ENCODE assay signal across 8 cellular contexts in the genomic region with DNA sequence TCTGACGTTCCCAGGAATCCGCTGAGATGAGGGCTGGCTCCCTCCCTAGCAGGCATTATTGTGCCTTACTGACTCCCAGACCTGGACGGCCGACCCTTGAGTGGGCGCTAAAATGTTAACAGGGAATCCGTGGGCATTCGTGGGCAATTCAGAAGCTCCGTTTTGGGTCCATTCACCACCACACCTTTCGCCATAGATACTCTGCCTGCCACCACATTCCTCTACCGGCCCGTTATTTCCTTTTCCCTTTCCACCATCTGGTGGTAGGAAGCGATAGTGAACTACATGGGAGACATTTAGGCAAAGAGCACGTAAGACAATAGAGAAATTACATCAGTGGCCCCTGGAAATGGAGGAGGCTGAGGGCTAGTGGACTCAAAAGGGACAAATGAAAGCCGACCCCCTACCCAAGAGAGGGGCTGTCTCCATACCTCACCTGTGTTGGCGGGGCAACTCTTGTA. TPM values are rescaled to one million over a fixed set of nuclear protein-coding genes. Genes with fewer than 3 reads are reported as not detected.
DNase-seq lines count a peak whose midpoint lies in the region; ATAC-seq and TF ChIP-seq lines count a peak whose summit lies in the region.

No MANE protein-coding gene starts in this region.

- WGBS in SK-N-SH (ENCODE audit: low lambda C conversion rate), result 33% methylated on average over 11 of the region's 15 CpGs

- H3K9me2 ChIP-seq in Karpas-422 (replicated peaks; ENCODE audit: insufficient read depth, low read length) (no peaks in the 10 kb centered on the region), SK-N-SH (no peaks in the 10 kb centered on the region)

- H3K27me3 ChIP-seq in Karpas-422 (ENCODE audit: low read length), result no peaks in the 10 kb centered on the region
- no peaks in the 10 kb centered on the region for H3K27me3 ChIP-seq in SK-N-SH (ENCODE audit: insufficient read depth)
- H3K27me3 ChIP-seq in skeletal muscle tissue (ENCODE audit: control insufficient read depth in 3 of 3, insufficient read depth in 3 of 3, low read length in 3 of 3), result no peaks in the 10 kb centered on the region

- peaks cover 19% of the 10 kb centered on the region for H3F3A ChIP-seq in SK-N-SH (replicated peaks; ENCODE audit: insufficient read depth)

- ATAC-seq in HG03280 (IDR thresholded peaks at IDR 0.05; ENCODE audit: unreplicated experiment), result no peak

- H3K79me2 ChIP-seq in Karpas-422 (ENCODE audit: low read length) (peaks cover 37% of the 10 kb centered on the region), SK-N-SH (ENCODE audit: insufficient read depth) (peaks cover 24% of the 10 kb centered on the region)

- TF ChIP-seq EP300 in SK-N-SH (IDR thresholded peaks at IDR 0.05; ENCODE audit: borderline replicate concordance in 1 of 2, low read depth in 1 of 2, low read length in 1 of 2), result no peak

- H3K36me3 ChIP-seq in Karpas-422 (ENCODE audit: insufficient read depth, low read length) (no peaks in the 10 kb centered on the region), SK-N-SH (replicated peaks in 1 of 2; ENCODE audit: control insufficient read depth in 1 of 2, insufficient read depth in 2 of 2, low read length in 1 of 2) (no peaks in the 10 kb centered on the region), skeletal muscle tissue (ENCODE audit: control insufficient read depth in 3 of 3, insufficient read depth in 3 of 3, low read length in 3 of 3) (no peaks in the 10 kb centered on the region)

- H3K4me2 ChIP-seq in Karpas-422 (ENCODE audit: low read depth, low read length, poor library complexity, severe bottlenecking) (peak overlapping the region; percentile 77), SK-N-SH (peak overlapping the region; percentile 74)

- peak; percentile 66 for TF ChIP-seq CTCF in SK-N-SH (IDR thresholded peaks at IDR 0.05)

- H3K9ac ChIP-seq in Karpas-422 (ENCODE audit: low read length) (peak overlapping the region; percentile 80), SK-N-SH (0 out of 2 replicates have a peak overlapping the region, but pooled peaks have one; percentile 54), skeletal muscle tissue (ENCODE audit: low read depth in 1 of 3, low read length in 3 of 3) (peak overlapping the region in 2 of 3 donors; percentile 33 to 60)

- DNase-seq in NCI-H2081 (lab: John Stamatoyannopoulos, UW) (peak; percentile 39 to 47), NCI-H2081 treated with DMSO at 0.1 percent for 48 hours (lab: John Stamatoyannopoulos, UW) (no peak), Karpas-422 (peak; percentile 79), SK-N-SH (peak; percentile 70), caudate nucleus (lab: John Stamatoyannopoulos, UW) (peak in 43 of 61 donors; percentile 1 to 78 (median 31)), iPS-NIHi7 (ENCODE audit: extremely low spot score) (peak; percentile 78)

- H3K4me1 ChIP-seq in Karpas-422 (ENCODE audit: low read length) (peaks cover 42% of the 10 kb centered on the region), SK-N-SH (ENCODE audit: control insufficient read depth in 1 of 2, insufficient read depth in 2 of 2, low read depth in 1 of 2, low read length in 1 of 2) (peaks cover 0 to 5% of the 10 kb centered on the region in 2 experiments; a peak in 1 of 4 replicates), skeletal muscle tissue (ENCODE audit: control insufficient read depth in 3 of 3, insufficient read depth in 3 of 3, low read length in 3 of 3) (peaks cover 5 to 8% (median 6%) of the 10 kb centered on the region in 3 donors)

- no peak overlapping the region for H2AFZ ChIP-seq in Karpas-422 (ENCODE audit: low read length)
- peak overlapping the region; percentile 65; the same call in 1 of the 2 replicates for H2AFZ ChIP-seq in SK-N-SH (ENCODE audit: low read depth)

- H4K20me1 ChIP-seq in Karpas-422 (ENCODE audit: insufficient read depth, low read depth, low read length) (no peaks in the 10 kb centered on the region; the same call in 1 of the 2 replicates), SK-N-SH (ENCODE audit: insufficient read depth) (peaks cover 10% of the 10 kb centered on the region; the same call in 1 of the 2 replicates)

- H3K9me3 ChIP-seq in Karpas-422 (ENCODE audit: low read length) (no peaks in the 10 kb centered on the region), SK-N-SH (no peaks in the 10 kb centered on the region), skeletal muscle tissue (ENCODE audit: control insufficient read depth in 3 of 3, low read length in 3 of 3) (no peaks in the 10 kb centered on the region)

- POLR2A ChIA-PET in SK-N-SH (lab: Yijun Ruan, JAX), result no interaction called here

- TF ChIP-seq RAD21 in SK-N-SH (IDR thresholded peaks at IDR 0.05; ENCODE audit: low read length), result peak; percentile 87

- H3K4me3 ChIP-seq in Karpas-422 (ENCODE audit: low read length) (peak overlapping the region; percentile 70), SK-N-SH (ENCODE audit: low read depth in 2 of 2, low read length in 1 of 2) (peak overlapping the region; percentile 50 to 52), skeletal muscle tissue (ENCODE audit: low read length in 3 of 3) (peak overlapping the region; percentile 62 to 74 (median 64))

- CTCF ChIA-PET in SK-N-SH (lab: Yijun Ruan, JAX), result interaction anchor here (0.5 to 1.6 kb wide), 20 partner anchors 9 to 1326 kb away, joined by 3 to 26 read pairs (median 3); no protein-coding TSS in a partner anchor

- H3K27ac ChIP-seq in Karpas-422 (ENCODE audit: low read length) (peak overlapping the region; percentile 89), SK-N-SH (ENCODE audit: low read depth in 2 of 2, low read length in 1 of 2) (peak overlapping the region in 1 of 2 experiments; percentile 61; a peak in 3 of 4 replicates), caudate nucleus (ENCODE audit: low read depth, low read length) (peak overlapping the region; percentile 71), skeletal muscle tissue (ENCODE audit: low read depth, low read length) (no peak overlapping the region)

TF ChIP-seq in SK-N-SH, 30 proteins besides CTCF, POLR2A, EP300 and RAD21:
- TF ChIP-seq, protein P1, sequence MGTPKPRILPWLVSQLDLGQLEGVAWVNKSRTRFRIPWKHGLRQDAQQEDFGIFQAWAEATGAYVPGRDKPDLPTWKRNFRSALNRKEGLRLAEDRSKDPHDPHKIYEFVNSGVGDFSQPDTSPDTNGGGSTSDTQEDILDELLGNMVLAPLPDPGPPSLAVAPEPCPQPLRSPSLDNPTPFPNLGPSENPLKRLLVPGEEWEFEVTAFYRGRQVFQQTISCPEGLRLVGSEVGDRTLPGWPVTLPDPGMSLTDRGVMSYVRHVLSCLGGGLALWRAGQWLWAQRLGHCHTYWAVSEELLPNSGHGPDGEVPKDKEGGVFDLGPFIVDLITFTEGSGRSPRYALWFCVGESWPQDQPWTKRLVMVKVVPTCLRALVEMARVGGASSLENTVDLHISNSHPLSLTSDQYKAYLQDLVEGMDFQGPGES (IDR thresholded peaks at IDR 0.05; ENCODE audit: low read depth, low read length), result no peak
- no peak for TF ChIP-seq CHD2 (IDR thresholded peaks at IDR 0.05; ENCODE audit: low read length, partially characterized antibody)
- TF ChIP-seq, protein P2, sequence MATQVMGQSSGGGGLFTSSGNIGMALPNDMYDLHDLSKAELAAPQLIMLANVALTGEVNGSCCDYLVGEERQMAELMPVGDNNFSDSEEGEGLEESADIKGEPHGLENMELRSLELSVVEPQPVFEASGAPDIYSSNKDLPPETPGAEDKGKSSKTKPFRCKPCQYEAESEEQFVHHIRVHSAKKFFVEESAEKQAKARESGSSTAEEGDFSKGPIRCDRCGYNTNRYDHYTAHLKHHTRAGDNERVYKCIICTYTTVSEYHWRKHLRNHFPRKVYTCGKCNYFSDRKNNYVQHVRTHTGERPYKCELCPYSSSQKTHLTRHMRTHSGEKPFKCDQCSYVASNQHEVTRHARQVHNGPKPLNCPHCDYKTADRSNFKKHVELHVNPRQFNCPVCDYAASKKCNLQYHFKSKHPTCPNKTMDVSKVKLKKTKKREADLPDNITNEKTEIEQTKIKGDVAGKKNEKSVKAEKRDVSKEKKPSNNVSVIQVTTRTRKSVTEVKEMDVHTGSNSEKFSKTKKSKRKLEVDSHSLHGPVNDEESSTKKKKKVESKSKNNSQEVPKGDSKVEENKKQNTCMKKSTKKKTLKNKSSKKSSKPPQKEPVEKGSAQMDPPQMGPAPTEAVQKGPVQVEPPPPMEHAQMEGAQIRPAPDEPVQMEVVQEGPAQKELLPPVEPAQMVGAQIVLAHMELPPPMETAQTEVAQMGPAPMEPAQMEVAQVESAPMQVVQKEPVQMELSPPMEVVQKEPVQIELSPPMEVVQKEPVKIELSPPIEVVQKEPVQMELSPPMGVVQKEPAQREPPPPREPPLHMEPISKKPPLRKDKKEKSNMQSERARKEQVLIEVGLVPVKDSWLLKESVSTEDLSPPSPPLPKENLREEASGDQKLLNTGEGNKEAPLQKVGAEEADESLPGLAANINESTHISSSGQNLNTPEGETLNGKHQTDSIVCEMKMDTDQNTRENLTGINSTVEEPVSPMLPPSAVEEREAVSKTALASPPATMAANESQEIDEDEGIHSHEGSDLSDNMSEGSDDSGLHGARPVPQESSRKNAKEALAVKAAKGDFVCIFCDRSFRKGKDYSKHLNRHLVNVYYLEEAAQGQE (IDR thresholded peaks at IDR 0.05; ENCODE audit: low read depth, low read length), result no peak
- peak; percentile 84 for TF ChIP-seq SMC3 (IDR thresholded peaks at IDR 0.05; ENCODE audit: low read depth, low read length)
TF ChIP-seq in SK-N-SH: peak in this region for 1.

RNA-seq across cellular contexts. Expression of a gene that starts 1.0 kb away (rescaled TPM):
- total RNA-seq in Karpas-422 (2014; rRNA removed; shearing (Covaris generic); ENCODE audit: low replicate concordance), result 72.0 and 79.6 TPM in 2 replicates
- polyA plus RNA-seq in SK-N-SH (2012; rRNA removed), result 24.8 and 27.9 TPM in 2 replicates
- polyA plus RNA-seq in SK-N-SH (2012; cell fraction: cytosol; rRNA removed), result 30.0 and 32.7 TPM in 2 replicates
- 11.9 and 15.9 TPM in 2 replicates for polyA plus RNA-seq in SK-N-SH (2012; cell fraction: nucleus; rRNA removed)
- 7.3 TPM for total RNA-seq in skeletal muscle tissue
